Comparison of ENCODE assay signal across 15 cellular contexts in genomic region chr10:46094931-46095755, GRCh38. TPM values are rescaled to one million over a fixed set of nuclear protein-coding genes. Genes with fewer than 3 reads are reported as not detected.
DNase-seq lines count a peak whose midpoint lies in the region; ATAC-seq and TF ChIP-seq lines count a peak whose summit lies in the region.
"Had no signal": no experiment of that assay in that cellular context is flagged by ENCODE, and none has a peak within 500 bp of the region (broad histone marks: within the 10 kb centered on the region; RNA-seq: fewer than 3 reads in every experiment).

No MANE protein-coding gene starts in this region.

- H3K9me3 Mint-ChIP-seq in activated naive CD4-positive, alpha-beta T cell treated with anti-CD3 and anti-CD28 coated beads for 36 hours, result peaks cover 8% of the 10 kb centered on the region
- no peaks in the 10 kb centered on the region for H3K9me3 Mint-ChIP-seq in stimulated activated effector memory CD8-positive, alpha-beta T cell treated with anti-CD3 and anti-CD28 coated beads, Interleukin-12 subunit alpha, Interleukin-12 subunit beta, amount 100 ng/mL, for 72 hours

- CTCF ChIA-PET in activated naive CD4-positive, alpha-beta T cell treated with anti-CD3 and anti-CD28 coated beads for 36 hours (lab: Charles Lee), result no interaction called here
- CTCF ChIA-PET in mammary epithelial cell (lab: Charles Lee; ENCODE audit: low non-redundant PET), result no interaction called here

- DNase-seq in activated naive CD4-positive, alpha-beta T cell treated with anti-CD3 and anti-CD28 coated beads for 36 hours, result no peak
- no peak for DNase-seq in activated naive CD4-positive, alpha-beta T cell treated with anti-CD3 and anti-CD28 coated beads, Interleukin-2, amount 50 U/mL, for 16 hours
- DNase-seq in Jurkat, Clone E6-1 (ENCODE audit: low read depth, low spot score), result peak; percentile 79
- DNase-seq in mammary epithelial cell (peak; percentile 22), spleen (no peak), NCI-H1417 treated with DMSO at 0.1 percent for 48 hours (lab: John Stamatoyannopoulos, UW) (no peak)
- DNase-seq in stimulated activated effector memory CD8-positive, alpha-beta T cell treated with anti-CD3 and anti-CD28 coated beads, Interleukin-12 subunit alpha, Interleukin-12 subunit beta, amount 100 ng/mL, for 72 hours (ENCODE audit: low spot score in 2 of 2), result no peak
- DNase-seq: amniotic stem cell, NCI-H2107, OCI-M1 had no signal

- H3K36me3 Mint-ChIP-seq in activated naive CD4-positive, alpha-beta T cell treated with anti-CD3 and anti-CD28 coated beads for 36 hours (ENCODE audit: low read depth), result no peaks in the 10 kb centered on the region
- H3K36me3 Mint-ChIP-seq in stimulated activated effector memory CD8-positive, alpha-beta T cell treated with anti-CD3 and anti-CD28 coated beads, Interleukin-12 subunit alpha, Interleukin-12 subunit beta, amount 100 ng/mL, for 72 hours, result no peaks in the 10 kb centered on the region

- 73% methylated on average over 12 of the region's 15 CpGs for WGBS in mammary epithelial cell (ENCODE audit: low coverage, missing lambda C conversion rate)
- WGBS in spleen, 5 donors, result 63 to 81% (median 76%) methylated on average over 9 to 15 of the region's 15 CpGs

- H3K4me3 ChIP-seq in Jurkat, Clone E6-1 (ENCODE audit: low read length), result peak overlapping the region; percentile 37
- no peak overlapping the region for H3K4me3 ChIP-seq in mammary epithelial cell (replicated peaks in 1 of 3; ENCODE audit: insufficient read depth in 1 of 3, low read depth in 2 of 3, low read length in 3 of 3)
- no peak overlapping the region for H3K4me3 ChIP-seq in spleen
- H3K4me3 ChIP-seq: hepatocyte, lung, thoracic aorta had no signal

- in situ Hi-C loops in mammary epithelial cell (cut with MboI; ENCODE audit: low sequenced_read_pairs in 2 of 2), result no loop called here

- H3K27ac Mint-ChIP-seq in activated naive CD4-positive, alpha-beta T cell treated with anti-CD3 and anti-CD28 coated beads for 36 hours, result peak overlapping the region; percentile 47
- H3K27ac Mint-ChIP-seq in stimulated activated effector memory CD8-positive, alpha-beta T cell treated with anti-CD3 and anti-CD28 coated beads, Interleukin-12 subunit alpha, Interleukin-12 subunit beta, amount 100 ng/mL, for 72 hours, result no peak overlapping the region

- H3K4me1 ChIP-seq in mammary epithelial cell (ENCODE audit: insufficient read depth, low read length) (no peaks in the 10 kb centered on the region), spleen (peaks cover 33 to 84% (median 45%) of the 10 kb centered on the region in 6 donors)

- no peaks in the 10 kb centered on the region for H3K79me2 ChIP-seq in mammary epithelial cell (ENCODE audit: insufficient read depth, low read length)
- H3K79me2 ChIP-seq: hepatocyte had no signal

- H3K4me1 Mint-ChIP-seq in activated naive CD4-positive, alpha-beta T cell treated with anti-CD3 and anti-CD28 coated beads for 36 hours (ENCODE audit: low read depth), result peaks cover 14% of the 10 kb centered on the region
- peaks cover 41% of the 10 kb centered on the region for H3K4me1 Mint-ChIP-seq in stimulated activated effector memory CD8-positive, alpha-beta T cell treated with anti-CD3 and anti-CD28 coated beads, Interleukin-12 subunit alpha, Interleukin-12 subunit beta, amount 100 ng/mL, for 72 hours

- H4K20me1 ChIP-seq in mammary epithelial cell (ENCODE audit: insufficient read depth, low read length), result no peaks in the 10 kb centered on the region

- H3K27ac ChIP-seq in mammary epithelial cell (ENCODE audit: insufficient read depth, low read depth, low read length) (no peak overlapping the region), spleen (peak overlapping the region; percentile 19 to 79 (median 72))
- H3K27ac ChIP-seq: hepatocyte, thoracic aorta had no signal

- no peaks in the 10 kb centered on the region for H3K27me3 Mint-ChIP-seq in activated naive CD4-positive, alpha-beta T cell treated with anti-CD3 and anti-CD28 coated beads for 36 hours (ENCODE audit: low read depth)

- no peak for TF ChIP-seq POLR2A in spleen (IDR thresholded peaks at IDR 0.05)

- no peak overlapping the region for H3K9ac ChIP-seq in mammary epithelial cell (ENCODE audit: insufficient read depth, low read length)

- H3K9me3 ChIP-seq in mammary epithelial cell (replicated peaks; ENCODE audit: insufficient read depth, low read length) (no peaks in the 10 kb centered on the region), spleen (no peaks in the 10 kb centered on the region)
- H3K9me3 ChIP-seq: thoracic aorta had no signal

- dilution Hi-C loops in mammary epithelial cell (cut with HindIII; ENCODE audit: low sequenced_read_pairs), result no loop called here

- no peaks in the 10 kb centered on the region for H3K36me3 ChIP-seq in mammary epithelial cell (ENCODE audit: insufficient read depth, low read length)
- no peaks in the 10 kb centered on the region for H3K36me3 ChIP-seq in spleen
- H3K36me3 ChIP-seq: thoracic aorta had no signal

- intact Hi-C loops in activated naive CD4-positive, alpha-beta T cell treated with anti-CD3 and anti-CD28 coated beads for 36 hours (cut with micrococcal nuclease), result loop anchor here (2.0 to 5.0 kb wide), 3 partner anchors 64 to 513 kb away; partner anchors contain the start of gene NCOA4
- intact Hi-C loops in mammary epithelial cell (cut with micrococcal nuclease), result no loop called here
- intact Hi-C loops in spleen (cut with DNase I; ENCODE audit: low total_unique reads), result no loop called here

- H3K4me3 Mint-ChIP-seq in activated naive CD4-positive, alpha-beta T cell treated with anti-CD3 and anti-CD28 coated beads for 36 hours, result peak overlapping the region; percentile 11
- H3K4me3 Mint-ChIP-seq in stimulated activated effector memory CD8-positive, alpha-beta T cell treated with anti-CD3 and anti-CD28 coated beads, Interleukin-12 subunit alpha, Interleukin-12 subunit beta, amount 100 ng/mL, for 72 hours, result no peak overlapping the region

- H3K4me2 ChIP-seq in mammary epithelial cell (ENCODE audit: insufficient read depth, low read depth, low read length), result no peak overlapping the region
- H3K4me2 ChIP-seq: hepatocyte had no signal

- H3K27me3 ChIP-seq in mammary epithelial cell (ENCODE audit: insufficient read depth, low read length) (no peaks in the 10 kb centered on the region), spleen (replicated peaks in 1 of 7) (no peaks in the 10 kb centered on the region)
- H3K27me3 ChIP-seq: hepatocyte had no signal

- BruUV-seq in mammary epithelial cell (replicated peaks; lab: Mats Ljungman, UMichigan), result no TSS peak

- no peak for TF ChIP-seq CTCF in mammary epithelial cell (conservative IDR thresholded peaks at IDR 0.05 in 1 of 2, IDR thresholded peaks at IDR 0.05 in 1 of 2; ENCODE audit: extremely low read depth in 1 of 2, insufficient read depth in 1 of 2, low read depth in 1 of 2, low read length in 2 of 2)
- no peak for TF ChIP-seq CTCF in spleen (IDR thresholded peaks at IDR 0.05 in 8 of 11, conservative IDR thresholded peaks at IDR 0.05 in 3 of 11)

- no peak for ATAC-seq in GM21515 (IDR thresholded peaks at IDR 0.05; ENCODE audit: unreplicated experiment)
- no peak for ATAC-seq in stimulated activated effector memory CD8-positive, alpha-beta T cell treated with anti-CD3 and anti-CD28 coated beads, Interleukin-12 subunit alpha, Interleukin-12 subunit beta, amount 100 ng/mL, for 72 hours

- no peak overlapping the region for H2AFZ ChIP-seq in mammary epithelial cell (ENCODE audit: low read depth, low read length)
- H2AFZ ChIP-seq: hepatocyte had no signal

RNA-seq across cellular contexts. Expression of gene MSMB, which starts 49.1 kb away (rescaled TPM):
- total RNA-seq in activated naive CD4-positive, alpha-beta T cell treated with anti-CD3 and anti-CD28 coated beads for 36 hours, result not detected
- not detected for polyA plus RNA-seq in Jurkat, Clone E6-1 (2012; ENCODE audit: insufficient read depth, insufficient read length)
- total RNA-seq in mammary epithelial cell (not detected), spleen (not detected)
- polyA plus RNA-seq in mammary epithelial cell (not detected), spleen (not detected)
- polyA minus RNA-seq in mammary epithelial cell, result not detected
- total RNA-seq: thoracic aorta had no signal
- polyA plus RNA-seq: BJ had no signal

Comparison
In these comparisons a context has a peak if more than half of its experiments do, and no peak if none do; other contexts are left out.
1. DNase-seq: peak in Jurkat, Clone E6-1 (single experiment) and mammary epithelial cell (single experiment); none in activated naive CD4-positive, alpha-beta T cell treated with anti-CD3 and anti-CD28 coated beads for 36 hours (single experiment), activated naive CD4-positive, alpha-beta T cell treated with anti-CD3 and anti-CD28 coated beads, Interleukin-2, amount 50 U/mL, for 16 hours (single experiment), spleen (single experiment), NCI-H1417 treated with DMSO at 0.1 percent for 48 hours (single experiment) and stimulated activated effector memory CD8-positive, alpha-beta T cell treated with anti-CD3 and anti-CD28 coated beads, Interleukin-12 subunit alpha, Interleukin-12 subunit beta, amount 100 ng/mL, for 72 hours (0 of 2).